In the genomic region with DNA sequence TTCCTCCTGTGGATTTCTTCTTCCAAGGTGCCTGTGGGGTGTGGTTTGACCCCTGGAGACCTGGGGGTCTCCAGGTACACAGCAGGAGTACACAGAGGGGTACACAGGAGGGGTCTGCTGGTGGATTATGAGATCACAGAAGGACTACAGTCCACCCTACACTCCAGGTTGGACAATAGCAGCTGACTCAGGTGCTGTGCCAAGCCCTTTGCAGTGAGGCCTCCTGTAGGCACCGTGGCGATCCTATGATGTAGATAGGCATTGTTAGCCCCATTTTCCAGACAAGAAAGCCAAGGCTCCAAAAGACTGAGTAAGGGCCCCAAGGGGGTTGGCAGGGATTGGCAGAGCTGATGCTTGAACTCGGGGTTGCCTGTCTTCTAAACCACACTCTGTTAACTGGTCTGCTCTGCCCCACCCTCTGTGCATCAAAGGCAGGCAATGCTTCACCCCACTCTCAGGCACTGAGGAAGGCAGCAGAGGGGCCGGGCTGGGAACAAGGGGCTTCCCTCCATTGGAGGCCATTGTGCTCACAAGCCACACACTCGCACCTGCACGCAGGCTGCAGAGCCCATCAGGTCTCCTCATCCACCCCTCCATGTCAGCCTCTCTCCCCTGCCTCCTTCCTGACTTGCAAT, we compare ENCODE assay signal across 14 cellular contexts.
DNase-seq lines count a peak whose midpoint lies in the region; ATAC-seq and TF ChIP-seq lines count a peak whose summit lies in the region.
"Had no signal": no experiment of that assay in that cellular context is flagged by ENCODE, and none has a peak within 500 bp of the region (broad histone marks: within the 10 kb centered on the region; RNA-seq: fewer than 3 reads in every experiment).

No MANE protein-coding gene starts in this region.

- H3K27ac ChIP-seq in breast epithelium: peak overlapping the region; percentile 94 to 95
- peak overlapping the region in 1 of 4 donors; percentile 31 for H3K27ac ChIP-seq in transverse colon

- H3K27ac Mint-ChIP-seq in MCF 10A (ENCODE audit: low read depth, unreplicated experiment): no peak overlapping the region
- H3K27ac Mint-ChIP-seq in dendritic cell treated with granulocyte-macrophage colony-stimulating factor and Interleukin-4, amounts not matched to agents 40 ng/mL and 50 ng/mL, for 4 days: peak overlapping the region; percentile 98
- H3K27ac Mint-ChIP-seq in naive thymus-derived CD8-positive, alpha-beta T cell: no peak overlapping the region

- H3K27me3 ChIP-seq in breast epithelium (no peaks in the 10 kb centered on the region), transverse colon (no peaks in the 10 kb centered on the region)
- H3K27me3 ChIP-seq: Peyer's patch had no signal

- H3K9me3 ChIP-seq in breast epithelium (peaks cover 0 to under 1% of the 10 kb centered on the region in 2 donors), transverse colon (peaks cover 0 to 11% of the 10 kb centered on the region in 2 donors)
- H3K9me3 ChIP-seq: Peyer's patch had no signal

- no peaks in the 10 kb centered on the region for H3K27me3 Mint-ChIP-seq in MCF 10A (ENCODE audit: insufficient read depth, unreplicated experiment)
- no peaks in the 10 kb centered on the region for H3K27me3 Mint-ChIP-seq in dendritic cell treated with granulocyte-macrophage colony-stimulating factor and Interleukin-4, amounts not matched to agents 40 ng/mL and 50 ng/mL, for 4 days
- peaks cover 39 to 84% (median 66%) of the 10 kb centered on the region in 5 donors for H3K27me3 Mint-ChIP-seq in naive thymus-derived CD8-positive, alpha-beta T cell

- H3K36me3 ChIP-seq in breast epithelium (no peaks in the 10 kb centered on the region), transverse colon (no peaks in the 10 kb centered on the region)
- H3K36me3 ChIP-seq: Peyer's patch had no signal

- peaks cover 43% of the 10 kb centered on the region for H3K4me1 Mint-ChIP-seq in MCF 10A (ENCODE audit: insufficient read depth, unreplicated experiment)
- peaks cover 91% of the 10 kb centered on the region for H3K4me1 Mint-ChIP-seq in dendritic cell treated with granulocyte-macrophage colony-stimulating factor and Interleukin-4, amounts not matched to agents 40 ng/mL and 50 ng/mL, for 4 days (ENCODE audit: low read depth)
- peaks cover 24 to 49% (median 34%) of the 10 kb centered on the region in 4 donors for H3K4me1 Mint-ChIP-seq in naive thymus-derived CD8-positive, alpha-beta T cell

- peak; percentile 23 to 41 for ATAC-seq in naive thymus-derived CD8-positive, alpha-beta T cell
- ATAC-seq in GM21447 (IDR thresholded peaks at IDR 0.05; ENCODE audit: unreplicated experiment): no peak
- ATAC-seq: naive thymus-derived CD4-positive, alpha-beta T cell had no signal

- TF ChIP-seq POLR2A in breast epithelium (IDR thresholded peaks at IDR 0.05): no peak
- TF ChIP-seq POLR2A in transverse colon (IDR thresholded peaks at IDR 0.05): no peak

- intact Hi-C loops in breast epithelium (cut with DNase I; ENCODE audit: low total_unique reads): no loop called here
- intact Hi-C loops in MCF 10A (cut with micrococcal nuclease): no loop called here
- intact Hi-C loops in dendritic cell treated with granulocyte-macrophage colony-stimulating factor and Interleukin-4, amounts not matched to agents 40 ng/mL and 50 ng/mL, for 4 days (cut with micrococcal nuclease): no loop called here
- intact Hi-C loops in transverse colon (cut with DNase I; ENCODE audit: low total_unique reads): no loop called here

- H3K4me3 Mint-ChIP-seq in MCF 10A (ENCODE audit: unreplicated experiment): no peak overlapping the region
- H3K4me3 Mint-ChIP-seq in dendritic cell treated with granulocyte-macrophage colony-stimulating factor and Interleukin-4, amounts not matched to agents 40 ng/mL and 50 ng/mL, for 4 days: no peak overlapping the region
- peak overlapping the region in 8 of 10 donors; percentile 12 to 85 (median 66) for H3K4me3 Mint-ChIP-seq in naive thymus-derived CD8-positive, alpha-beta T cell

- 88% methylated on average over 6 of the region's 6 CpGs; no CpG with 5 or more reads in 1 of the 2 donors for WGBS in transverse colon (ENCODE audit: low coverage in 1 of 2), 2 donors

- in situ Hi-C loops in transverse colon (cut with MboI; ENCODE audit: low pct_ligation_motif_present in 1 of 4, low pct_unique_long_range_greater_than_20kb in 1 of 4, low sequenced_read_pairs in 3 of 4): no loop called here

- DNase-seq in breast epithelium (ENCODE audit: low spot score in 2 of 2): peak in 1 of 2 donors; percentile 14
- no peak for DNase-seq in MCF 10A (ENCODE audit: unreplicated experiment)
- DNase-seq in naive thymus-derived CD8-positive, alpha-beta T cell: no peak
- peak; percentile 3 for DNase-seq in transverse colon
- DNase-seq in SW 1271 (lab: John Stamatoyannopoulos, UW): no peak
- DNase-seq in T-helper 2 cell: no peak
- DNase-seq: effector CD4-positive, alpha-beta T cell; NCI-H2107; NCI-H69; stimulated activated CD4-positive, alpha-beta T cell treated with anti-CD3 and anti-CD28 coated beads, Interleukin-1b, Interleukin-23, amount 100 ng/mL, for 48 hours had no signal

- peaks cover 18 to 25% of the 10 kb centered on the region in 2 donors for H3K4me1 ChIP-seq in breast epithelium
- peaks cover 3 to 27% (median 7%) of the 10 kb centered on the region in 4 donors for H3K4me1 ChIP-seq in transverse colon

- TF ChIP-seq EP300 in transverse colon (IDR thresholded peaks at IDR 0.05; ENCODE audit: low read depth): no peak

- H3K4me3 ChIP-seq in breast epithelium: no peak overlapping the region
- H3K4me3 ChIP-seq in transverse colon: no peak overlapping the region
- H3K4me3 ChIP-seq: Peyer's patch had no signal

- POLR2A ChIA-PET in MCF 10A (lab: Yijun Ruan, JAX): interaction anchor here (1.4 kb wide), 1 partner anchor 10 kb away, joined by 5 read pairs; no protein-coding TSS in a partner anchor
- POLR2A ChIA-PET in naive thymus-derived CD8-positive, alpha-beta T cell (lab: Charles Lee): no interaction called here

- peaks cover 5% of the 10 kb centered on the region for H3K9me3 Mint-ChIP-seq in MCF 10A (ENCODE audit: unreplicated experiment)
- H3K9me3 Mint-ChIP-seq in dendritic cell treated with granulocyte-macrophage colony-stimulating factor and Interleukin-4, amounts not matched to agents 40 ng/mL and 50 ng/mL, for 4 days: peaks cover 13% of the 10 kb centered on the region
- H3K9me3 Mint-ChIP-seq in naive thymus-derived CD8-positive, alpha-beta T cell: peaks cover 2 to 18% (median 14%) of the 10 kb centered on the region in 9 donors

- CTCF ChIA-PET in MCF 10A (lab: Yijun Ruan, JAX): interaction anchor here (0.7 kb wide), 1 partner anchor 430 kb away, joined by 3 read pairs; no protein-coding TSS in a partner anchor

- H3K36me3 Mint-ChIP-seq in MCF 10A (ENCODE audit: insufficient read depth, unreplicated experiment): no peaks in the 10 kb centered on the region
- H3K36me3 Mint-ChIP-seq in dendritic cell treated with granulocyte-macrophage colony-stimulating factor and Interleukin-4, amounts not matched to agents 40 ng/mL and 50 ng/mL, for 4 days (ENCODE audit: low read depth): peaks cover 13% of the 10 kb centered on the region
- peaks cover 2 to 23% (median 15%) of the 10 kb centered on the region in 3 donors for H3K36me3 Mint-ChIP-seq in naive thymus-derived CD8-positive, alpha-beta T cell

- TF ChIP-seq CTCF in breast epithelium (IDR thresholded peaks at IDR 0.05) (no peak), MCF 10A (IDR thresholded peaks at IDR 0.05; ENCODE audit: unreplicated experiment) (no peak), transverse colon (IDR thresholded peaks at IDR 0.05) (no peak)

- no TSS peak for BruUV-seq in MCF 10A (replicated peaks; lab: Mats Ljungman, UMichigan)

Comparison
In these comparisons a context has a peak if more than half of its experiments do, and no peak if none do; other contexts are left out.
1. H3K4me3 Mint-ChIP-seq: peak in naive thymus-derived CD8-positive, alpha-beta T cell (8 of 10); none in MCF 10A (single experiment) and dendritic cell treated with granulocyte-macrophage colony-stimulating factor and Interleukin-4, amounts not matched to agents 40 ng/mL and 50 ng/mL, for 4 days (single experiment).